1 cellular context compared by ENCODE assay signal in genomic region chr4:70687821-70688794, GRCh38.
TF ChIP-seq lines count a peak whose summit lies in the region.

TSS of gene UTP3 (plus strand) at chr4:70688532. CDS start at chr4:70688678, 146 bp downstream.

TF ChIP-seq in K562, 482 proteins besides CTCF, POLR2A, EP300 and RAD21 (continued from another document and continues in another):
- no peak for TF ChIP-seq IRF9 (tag; IDR thresholded peaks at IDR 0.05)
- TF ChIP-seq NBN (IDR thresholded peaks at IDR 0.05; ENCODE audit: low read depth) = peak; percentile 97
- TF ChIP-seq ZNF277 (CRISPR knock-in tag; IDR thresholded peaks at IDR 0.05; ENCODE audit: borderline replicate concordance) = no peak
- TF ChIP-seq ZNF146 (CRISPR knock-in tag; IDR thresholded peaks at IDR 0.05; ENCODE audit: unreplicated experiment) = no peak
- no peak for TF ChIP-seq PPARD (CRISPR knock-in tag; IDR thresholded peaks at IDR 0.05)
- TF ChIP-seq NR4A1 (CRISPR knock-in tag; IDR thresholded peaks at IDR 0.05) = no peak
- TF ChIP-seq NR4A1 (tag; IDR thresholded peaks at IDR 0.05) = no peak; the same call in 1 of the 2 replicates
- no peak for TF ChIP-seq HEY1 (CRISPR knock-in tag; IDR thresholded peaks at IDR 0.05; ENCODE audit: borderline replicate concordance)
- TF ChIP-seq LARP7 (IDR thresholded peaks at IDR 0.05) = no peak
- TF ChIP-seq SNAPC5 (CRISPR knock-in tag; IDR thresholded peaks at IDR 0.05) = no peak
- TF ChIP-seq SRSF7 (optimal IDR thresholded peaks at IDR 0.05; ENCODE audit: low read depth, low read length) = no peak
- TF ChIP-seq ZNF740 (CRISPR knock-in tag; IDR thresholded peaks at IDR 0.05) = 0 out of 2 replicates have a peak, but pooled peaks have one; percentile 33
- TF ChIP-seq ZNF740 (tag; IDR thresholded peaks at IDR 0.05) = 0 out of 4 replicates have a peak, but pooled peaks of 1 of the 2 experiments have one; percentile 22
- peak; percentile 57 to 66; a peak in 2 of 4 replicates for TF ChIP-seq TBL1XR1 (IDR thresholded peaks at IDR 0.05; ENCODE audit: low read length in 2 of 2)
- no peak for TF ChIP-seq ZNF76 (CRISPR knock-in tag; IDR thresholded peaks at IDR 0.05; ENCODE audit: borderline replicate concordance)
- no peak for TF ChIP-seq U2AF2 (optimal IDR thresholded peaks at IDR 0.05; ENCODE audit: low read depth, low read length)
- peak; percentile 95 for TF ChIP-seq MTA3 (IDR thresholded peaks at IDR 0.05; ENCODE audit: borderline replicate concordance)
- peak; percentile 76; the same call in 1 of the 2 replicates for TF ChIP-seq KLF1 (tag; IDR thresholded peaks at IDR 0.05)
- TF ChIP-seq RBM17 (IDR thresholded peaks at IDR 0.05; ENCODE audit: borderline replicate concordance, low read depth, low read length) = no peak
- no peak for TF ChIP-seq ZNF12 (CRISPR knock-in tag; IDR thresholded peaks at IDR 0.05)
- peak; percentile 81 for TF ChIP-seq ZNF143 (CRISPR knock-in tag; IDR thresholded peaks at IDR 0.05)
- peak; percentile 67; the same call in 1 of the 2 replicates for TF ChIP-seq ZFP91 (CRISPR knock-in tag; IDR thresholded peaks at IDR 0.05)
- TF ChIP-seq ZNF75A (CRISPR knock-in tag; IDR thresholded peaks at IDR 0.05) = no peak
- peak in 1 of 2 experiments; percentile 89; a peak in 1 of 4 replicates for TF ChIP-seq KDM4B (IDR thresholded peaks at IDR 0.05; ENCODE audit: borderline replicate concordance in 2 of 2, low read depth in 1 of 2)
- TF ChIP-seq CBFB (CRISPR knock-in tag; IDR thresholded peaks at IDR 0.05) = no peak
- peak; percentile 82 for TF ChIP-seq AFF1 (IDR thresholded peaks at IDR 0.05; ENCODE audit: low read depth in 1 of 2, partially characterized antibody in 2 of 2)
- no peak for TF ChIP-seq SMARCB1 (IDR thresholded peaks at IDR 0.05; ENCODE audit: insufficient read length, low read depth)
- TF ChIP-seq ZNF232 (CRISPR knock-in tag; IDR thresholded peaks at IDR 0.05) = no peak
- no peak; the same call in 1 of the 2 replicates for TF ChIP-seq ZNF609 (CRISPR knock-in tag; IDR thresholded peaks at IDR 0.05; ENCODE audit: borderline replicate concordance)
- peak; percentile 98 for TF ChIP-seq ETV1 (tag; conservative IDR thresholded peaks at IDR 0.05; ENCODE audit: low read depth)
- peak; percentile 52 to 57; a peak in 3 of 4 replicates for TF ChIP-seq SIX5 (IDR thresholded peaks at IDR 0.05; ENCODE audit: borderline replicate concordance in 1 of 2, insufficient read depth in 1 of 2, low read depth in 1 of 2, low read length in 2 of 2)
- TF ChIP-seq ZNF431 (CRISPR knock-in tag; IDR thresholded peaks at IDR 0.05) = peak; percentile 61
- peak; percentile 70 for TF ChIP-seq TAF1 (IDR thresholded peaks at IDR 0.05; ENCODE audit: control insufficient read depth, extremely low read depth, insufficient read depth, low read length, severe bottlenecking)
- 0 out of 2 replicates have a peak, but pooled peaks have one; percentile 37 for TF ChIP-seq ZHX1 (conservative IDR thresholded peaks at IDR 0.05; ENCODE audit: low read length)
- TF ChIP-seq ZNF449 (CRISPR knock-in tag; IDR thresholded peaks at IDR 0.05) = no peak
- TF ChIP-seq TRIM28 (IDR thresholded peaks at IDR 0.05) = peak; percentile 91
- peak; percentile 85 for TF ChIP-seq HNRNPLL (IDR thresholded peaks at IDR 0.05; ENCODE audit: low read depth, low read length, poor library complexity, severe bottlenecking)
- TF ChIP-seq HDAC2 (IDR thresholded peaks at IDR 0.05) = peak; percentile 90; the same call in 1 of the 2 replicates
- peak; percentile 89; the same call in 1 of the 2 replicates for TF ChIP-seq TARDBP (IDR thresholded peaks at IDR 0.05)
- TF ChIP-seq NFIC (IDR thresholded peaks at IDR 0.05) = peak; percentile 68
